In genomic region chr2:172096661-172097547, GRCh38 we compare ENCODE assay signal across 7 cellular contexts. TPM values are rescaled to one million over a fixed set of nuclear protein-coding genes. Genes with fewer than 3 reads are reported as not detected.
A peak's percentile ranks its signal among the peaks of the same experiment; 100 is the strongest.
DNase-seq lines count a peak whose midpoint lies in the region; ATAC-seq and TF ChIP-seq lines count a peak whose summit lies in the region.

No MANE protein-coding gene starts in this region.

- H3K9me2 ChIP-seq in DOHH2 (replicated peaks; ENCODE audit: control insufficient read depth, low read length) = no peaks in the 10 kb centered on the region

- no peaks in the 10 kb centered on the region for H3K79me2 ChIP-seq in DOHH2 (ENCODE audit: control insufficient read depth, low read length)

- peaks cover 16% of the 10 kb centered on the region; the same call in 1 of the 2 replicates for H4K20me1 ChIP-seq in DOHH2 (ENCODE audit: control insufficient read depth, insufficient read depth, low read depth, low read length)

- H3K27ac ChIP-seq in DOHH2 (ENCODE audit: low read depth, low read length) (no peak overlapping the region), right cardiac atrium (ENCODE audit: low read length) (no peak overlapping the region)

- no peak for TF ChIP-seq EP300 in Ishikawa (IDR thresholded peaks at IDR 0.05; ENCODE audit: borderline replicate concordance)

- no peak for TF ChIP-seq CTCF in DOHH2 (IDR thresholded peaks at IDR 0.05; ENCODE audit: low read depth, low read length, poor library complexity, severe bottlenecking)

- no peak for ATAC-seq in right cardiac atrium
- ATAC-seq in stimulated activated naive CD8-positive, alpha-beta T cell treated with anti-CD3 and anti-CD28 coated beads, Interleukin-15, amount 100 ng/mL, for 72 hours = no peak

- peaks cover 96% of the 10 kb centered on the region for H3K27me3 Mint-ChIP-seq in stimulated activated naive CD8-positive, alpha-beta T cell treated with anti-CD3 and anti-CD28 coated beads, Interleukin-15, amount 100 ng/mL, for 72 hours

- intact Hi-C loops in right cardiac atrium (cut with DNase I) = no loop called here

- peak overlapping the region in 1 of 2 donors; percentile 42 for H3K27ac Mint-ChIP-seq in stimulated activated naive CD8-positive, alpha-beta T cell treated with anti-CD3 and anti-CD28 coated beads, Interleukin-15, amount 100 ng/mL, for 72 hours

- H3F3A ChIP-seq in DOHH2 (ENCODE audit: control insufficient read depth, insufficient read depth) = peaks cover 11% of the 10 kb centered on the region

- peak overlapping the region; percentile 87 for H3K4me3 Mint-ChIP-seq in stimulated activated naive CD8-positive, alpha-beta T cell treated with anti-CD3 and anti-CD28 coated beads, Interleukin-15, amount 100 ng/mL, for 72 hours

- peak overlapping the region; percentile 79 for H3K4me3 ChIP-seq in DOHH2 (ENCODE audit: low read length)
- H3K4me3 ChIP-seq in right cardiac atrium (ENCODE audit: low read length) = peak overlapping the region; percentile 28

- no peak for TF ChIP-seq RAD21 in Ishikawa (IDR thresholded peaks at IDR 0.05; ENCODE audit: low read depth)

- peak overlapping the region; percentile 89 for H3K4me2 ChIP-seq in DOHH2 (ENCODE audit: low read length)

- H3K4me1 ChIP-seq in DOHH2 (ENCODE audit: control insufficient read depth, low read length) = peaks cover 64% of the 10 kb centered on the region
- H3K4me1 ChIP-seq in right cardiac atrium (ENCODE audit: control insufficient read depth, insufficient read depth, low read length) = peaks cover 7% of the 10 kb centered on the region

- WGBS in right cardiac atrium = 4% methylated on average over 53 of the region's 53 CpGs

- H3K9me3 ChIP-seq in DOHH2 (ENCODE audit: control insufficient read depth, insufficient read depth, low read length) = no peaks in the 10 kb centered on the region
- no peaks in the 10 kb centered on the region for H3K9me3 ChIP-seq in right cardiac atrium (ENCODE audit: control insufficient read depth, low read length)

- peaks cover 70% of the 10 kb centered on the region for H3K4me1 Mint-ChIP-seq in stimulated activated naive CD8-positive, alpha-beta T cell treated with anti-CD3 and anti-CD28 coated beads, Interleukin-15, amount 100 ng/mL, for 72 hours

- no peaks in the 10 kb centered on the region for H3K36me3 ChIP-seq in DOHH2 (ENCODE audit: control insufficient read depth, low read length)

- H3K9me3 Mint-ChIP-seq in stimulated activated naive CD8-positive, alpha-beta T cell treated with anti-CD3 and anti-CD28 coated beads, Interleukin-15, amount 100 ng/mL, for 72 hours = no peaks in the 10 kb centered on the region

- peak; percentile 34 to 45 for DNase-seq in activated T-cell treated with anti-CD3 and anti-CD28 coated beads, Interleukin-2, amount 50 U/mL, for 48 hours
- DNase-seq in right cardiac atrium (peak in 1 of 3 donors; percentile 54), RKO (ENCODE audit: low spot score) (no peak), C1 segment of cervical spinal cord (lab: John Stamatoyannopoulos, UW) (no peak)
- DNase-seq in stimulated activated naive CD8-positive, alpha-beta T cell treated with anti-CD3 and anti-CD28 coated beads, Interleukin-15, amount 100 ng/mL, for 72 hours = peak; percentile 20 to 29

- H3K27me3 ChIP-seq in DOHH2 (ENCODE audit: control insufficient read depth, low read length) (peaks cover 99% of the 10 kb centered on the region), right cardiac atrium (ENCODE audit: control insufficient read depth, insufficient read depth) (no peaks in the 10 kb centered on the region)

TF ChIP-seq in Ishikawa, 13 proteins besides CTCF, POLR2A, EP300 and RAD21:
- TF ChIP-seq CEBPB (IDR thresholded peaks at IDR 0.05) (no peak), REST (IDR thresholded peaks at IDR 0.05; ENCODE audit: low read depth) (no peak), YY1 (IDR thresholded peaks at IDR 0.05; ENCODE audit: low read depth) (no peak), MAX (IDR thresholded peaks at IDR 0.05) (peak; percentile 57; the same call in 1 of the 2 replicates), TCF12 (IDR thresholded peaks at IDR 0.05; ENCODE audit: low read depth) (peak; percentile 22; the same call in 1 of the 2 replicates), ZBTB7A (IDR thresholded peaks at IDR 0.05; ENCODE audit: low read depth) (peak; percentile 52; the same call in 1 of the 2 replicates), FOXM1 (IDR thresholded peaks at IDR 0.05; ENCODE audit: borderline replicate concordance, low read depth) (no peak), NFIC (IDR thresholded peaks at IDR 0.05) (no peak), USF1 (IDR thresholded peaks at IDR 0.05) (no peak), TAF1 (IDR thresholded peaks at IDR 0.05; ENCODE audit: low read depth) (no peak), TEAD4 (IDR thresholded peaks at IDR 0.05) (no peak), CREB1 (IDR thresholded peaks at IDR 0.05; ENCODE audit: low read depth) (no peak), EGR1 (IDR thresholded peaks at IDR 0.05) (peak; percentile 87)

RNA-seq across cellular contexts. Expression of gene DLX2, which starts 5.8 kb away (rescaled TPM):
- not detected for total RNA-seq in right cardiac atrium
- not detected for polyA plus RNA-seq in right cardiac atrium

RNA-seq across cellular contexts. Expression of gene DLX1, which starts 11.6 kb away (rescaled TPM):
- under 1 TPM in 2 of 4 donors, not detected in 2; 0.18 to 0.23 TPM for total RNA-seq in right cardiac atrium
- 0.23 TPM for polyA plus RNA-seq in right cardiac atrium

Comparison
In these comparisons a context has a peak if more than half of its experiments do, and no peak if none do; other contexts are left out.
1. DNase-seq: peak in activated T-cell treated with anti-CD3 and anti-CD28 coated beads, Interleukin-2, amount 50 U/mL, for 48 hours (2 of 2) and stimulated activated naive CD8-positive, alpha-beta T cell treated with anti-CD3 and anti-CD28 coated beads, Interleukin-15, amount 100 ng/mL, for 72 hours (2 of 2); none in RKO (single experiment) and C1 segment of cervical spinal cord (0 of 14).